Comparison of ENCODE assay signal across 16 cellular contexts in the genomic region with DNA sequence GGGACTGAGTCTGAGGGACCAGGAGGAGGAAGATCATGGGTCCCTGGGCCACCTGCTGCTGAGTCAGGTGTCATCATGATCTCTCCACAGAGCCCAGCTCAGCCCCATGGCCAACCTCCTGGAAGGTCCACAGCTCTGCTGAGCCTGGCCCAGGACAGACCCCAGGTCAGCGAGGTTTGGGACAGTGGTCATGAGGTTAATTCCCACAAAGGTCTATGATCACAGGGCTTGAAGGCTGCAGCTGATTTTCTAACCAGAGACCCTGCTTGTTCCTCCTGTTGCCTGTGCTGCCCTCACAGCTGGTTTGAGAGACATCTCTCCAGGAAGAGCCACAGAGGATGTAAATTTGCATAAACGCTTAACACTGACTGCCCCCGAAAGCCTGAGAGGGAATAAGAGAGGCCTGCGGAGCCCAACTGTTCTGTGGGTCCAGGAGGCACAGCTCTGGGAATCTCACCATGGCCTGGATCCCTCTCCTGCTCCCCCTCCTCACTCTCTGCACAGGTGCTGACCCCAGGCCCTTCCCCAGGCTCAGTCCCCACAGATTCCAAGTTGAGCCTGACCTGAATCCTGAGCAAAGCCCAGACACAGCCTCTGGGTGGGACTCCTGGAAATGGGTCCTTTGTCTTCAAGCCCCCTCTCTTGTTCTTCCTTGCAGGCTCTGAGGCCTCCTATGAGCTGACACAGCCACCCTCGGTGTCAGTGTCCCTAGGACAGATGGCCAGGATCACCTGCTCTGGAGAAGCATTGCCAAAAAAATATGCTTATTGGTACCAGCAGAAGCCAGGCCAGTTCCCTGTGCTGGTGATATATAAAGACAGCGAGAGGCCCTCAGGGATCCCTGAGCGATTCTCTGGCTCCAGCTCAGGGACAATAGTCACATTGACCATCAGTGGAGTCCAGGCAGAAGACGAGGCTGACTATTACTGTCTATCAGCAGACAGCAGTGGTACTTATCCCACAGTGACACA.
DNase-seq lines count a peak whose midpoint lies in the region; ATAC-seq, FAIRE-seq and TF ChIP-seq lines count a peak whose summit lies in the region.
"Had no signal": no experiment of that assay in that cellular context is flagged by ENCODE, and none has a peak within 500 bp of the region (broad histone marks: within the 10 kb centered on the region; RNA-seq: fewer than 3 reads in every experiment).

No MANE protein-coding gene starts in this region.

- no peak for TF ChIP-seq RAD21 in GM12878 (IDR thresholded peaks at IDR 0.05; ENCODE audit: insufficient read depth, low read depth, low read length)

- H2AFZ ChIP-seq in GM12878 (ENCODE audit: control insufficient read depth, low read depth, low read length), result no peak overlapping the region

- DNase-seq in activated CD4-positive, CD25-positive, alpha-beta regulatory T cell treated with anti-CD3 and anti-CD28 coated beads, Interleukin-2, amount 50 U/mL, for 72 hours, result peak; percentile 11
- no peak for DNase-seq in activated CD4-positive, CD25-positive, alpha-beta regulatory T cell (lab: John Stamatoyannopoulos, UW)
- DNase-seq in GM12878 (ENCODE audit: low read depth, low spot score) (no peak), vagina (ENCODE audit: extremely low spot score in 2 of 2) (peak; percentile 64 to 88), body of pancreas (no peak), NCI-H187 treated with DMSO at 0.1 percent for 48 hours (lab: John Stamatoyannopoulos, UW) (no peak)
- DNase-seq: NCI-H1048 had no signal

- no peaks in the 10 kb centered on the region for H3K79me2 ChIP-seq in GM12878 (ENCODE audit: control insufficient read depth, insufficient read depth, low read length)

- 14% methylated on average over 8 of the region's 8 CpGs for WGBS in GM12878 (ENCODE audit: insufficient coverage, insufficient replicate concordance, low lambda C conversion rate, missing lambda C conversion rate)
- WGBS in body of pancreas, 2 donors, result 52 to 65% methylated on average over 4 to 8 of the region's 8 CpGs

- H3K36me3 ChIP-seq in GM12878 (ENCODE audit: control insufficient read depth in 2 of 2, insufficient read depth in 2 of 2, low read length in 1 of 2) (no peaks in the 10 kb centered on the region), vagina (no peaks in the 10 kb centered on the region), body of pancreas (replicated peaks in 1 of 2; ENCODE audit: insufficient read depth in 1 of 2, low read depth in 2 of 2) (no peaks in the 10 kb centered on the region)
- H3K36me3 ChIP-seq: cardiac muscle cell, gastrocnemius medialis, neutrophil, stomach had no signal

- no peaks in the 10 kb centered on the region; the same call in 1 of the 2 replicates for H3K4me1 ChIP-seq in GM12878 (ENCODE audit: control insufficient read depth, insufficient read depth, low read length)
- H3K4me1 ChIP-seq in vagina, result no peaks in the 10 kb centered on the region
- H3K4me1 ChIP-seq in body of pancreas, result no peaks in the 10 kb centered on the region
- H3K4me1 ChIP-seq: gastrocnemius medialis, stomach had no signal

- POLR2A ChIA-PET in GM12878 (lab: Charles Lee), result interaction anchor here (2.0 kb wide), 1 partner anchor 26 kb away, joined by 6 read pairs; no protein-coding TSS in a partner anchor

- no peak overlapping the region for H3K4me3 ChIP-seq in GM12878
- no peak overlapping the region for H3K4me3 ChIP-seq in vagina
- H3K4me3 ChIP-seq in body of pancreas, result no peak overlapping the region
- H3K4me3 ChIP-seq: cardiac muscle cell, gastrocnemius medialis, SK-N-MC, stomach had no signal

- RAD21 ChIA-PET in GM12878 (lab: Charles Lee; ENCODE audit: unreplicated experiment), result interaction anchor here (0.8 to 4.4 kb wide), 7 partner anchors 26 to 80 kb away, joined by 3 to 32 read pairs (median 8); no protein-coding TSS in a partner anchor

- SMC1A ChIA-PET in GM12878 (lab: Charles Lee; ENCODE audit: uncharacterized antibody, unreplicated experiment), result interaction anchor here (0.6 to 2.9 kb wide), 7 partner anchors 26 to 207 kb away, joined by 3 to 40 read pairs (median 3); no protein-coding TSS in a partner anchor

- BruUV-seq in GM12878 (replicated peaks; lab: Mats Ljungman, UMichigan), result no TSS peak

- TF ChIP-seq EP300 in GM12878 (IDR thresholded peaks at IDR 0.05; ENCODE audit: borderline replicate concordance in 1 of 2, control insufficient read depth in 1 of 2, low read depth in 2 of 2, low read length in 2 of 2), result no peak

- in situ Hi-C loops in GM12878 (cut with MboI), result loop anchor here (5.0 kb wide), 1 partner anchor 35 kb away; no protein-coding TSS in a partner anchor

- TF ChIP-seq POLR2A in GM12878 (IDR thresholded peaks at IDR 0.05; ENCODE audit: low read depth, low read length) (no peak), vagina (IDR thresholded peaks at IDR 0.05) (no peak), body of pancreas (IDR thresholded peaks at IDR 0.05) (no peak)

- no peak overlapping the region for H3K4me2 ChIP-seq in GM12878 (ENCODE audit: control insufficient read depth, insufficient read depth)

- ATAC-seq in HG02678 (IDR thresholded peaks at IDR 0.05; ENCODE audit: unreplicated experiment), result peak; percentile 66
- ATAC-seq in GM12878, result peak; percentile 86
- ATAC-seq in body of pancreas, result no peak
- ATAC-seq in GM19351 (IDR thresholded peaks at IDR 0.05; ENCODE audit: unreplicated experiment), result no peak

- intact Hi-C loops in GM12878 (cut with micrococcal nuclease; ENCODE audit: unreplicated experiment), result loop anchor here (1.0 to 5.0 kb wide), 4 partner anchors 27 to 155 kb away; no protein-coding TSS in a partner anchor
- intact Hi-C loops in vagina (cut with DNase I), result no loop called here
- intact Hi-C loops in body of pancreas (cut with DNase I), result no loop called here

- H3K27ac ChIP-seq in GM12878 (ENCODE audit: control insufficient read depth, insufficient read depth) (no peak overlapping the region), vagina (no peak overlapping the region), body of pancreas (no peak overlapping the region)
- H3K27ac ChIP-seq: 22Rv1, cardiac muscle cell, gastrocnemius medialis, neutrophil, SK-N-MC, stomach, VCaP had no signal

- no peaks in the 10 kb centered on the region for H4K20me1 ChIP-seq in GM12878 (ENCODE audit: control insufficient read depth, insufficient read depth)

- no peak overlapping the region for H3K9ac ChIP-seq in GM12878 (ENCODE audit: control insufficient read depth, insufficient read depth, low read length)

- no peaks in the 10 kb centered on the region for H3K9me3 ChIP-seq in GM12878 (replicated peaks; ENCODE audit: control insufficient read depth, insufficient read depth, low read length)
- H3K9me3 ChIP-seq in vagina, result no peaks in the 10 kb centered on the region
- no peaks in the 10 kb centered on the region for H3K9me3 ChIP-seq in body of pancreas
- H3K9me3 ChIP-seq: gastrocnemius medialis, neutrophil, stomach had no signal

- FAIRE-seq in GM12878 (lab: Jason Lieb, UNC), result no peak

- H3K27me3 ChIP-seq in GM12878 (replicated peaks in 1 of 2; ENCODE audit: control insufficient read depth in 2 of 2, insufficient read depth in 2 of 2, low read length in 1 of 2) (no peaks in the 10 kb centered on the region), vagina (no peaks in the 10 kb centered on the region), body of pancreas (no peaks in the 10 kb centered on the region)
- H3K27me3 ChIP-seq: cardiac muscle cell had no signal

- no peak for TF ChIP-seq CTCF in GM12878 (IDR thresholded peaks at IDR 0.05 in 2 of 3, conservative IDR thresholded peaks at IDR 0.05 in 1 of 3; ENCODE audit: control insufficient read depth in 2 of 3, extremely low read depth in 1 of 3, insufficient read depth in 1 of 3, low read depth in 3 of 3, low read length in 3 of 3)
- no peak for TF ChIP-seq CTCF in vagina (IDR thresholded peaks at IDR 0.05)
- no peak for TF ChIP-seq CTCF in body of pancreas (IDR thresholded peaks at IDR 0.05)

- CTCF ChIA-PET in GM12878 (lab: Yijun Ruan, JAX), result interaction anchor here (0.8 to 6.9 kb wide), 12 partner anchors 9 to 213 kb away, joined by 3 to 115 read pairs (median 14); no protein-coding TSS in a partner anchor

TF ChIP-seq in GM12878, 131 proteins besides CTCF, POLR2A, EP300 and RAD21 (continues in another document):
- no peak for TF ChIP-seq SMAD1 (IDR thresholded peaks at IDR 0.05; ENCODE audit: low read depth, partially characterized antibody)
- no peak for TF ChIP-seq ZBTB33 (IDR thresholded peaks at IDR 0.05)
- TF ChIP-seq EZH2 (IDR thresholded peaks at IDR 0.05; ENCODE audit: borderline replicate concordance, control insufficient read depth, low read depth, low read length), result no peak
- TF ChIP-seq, protein P1, sequence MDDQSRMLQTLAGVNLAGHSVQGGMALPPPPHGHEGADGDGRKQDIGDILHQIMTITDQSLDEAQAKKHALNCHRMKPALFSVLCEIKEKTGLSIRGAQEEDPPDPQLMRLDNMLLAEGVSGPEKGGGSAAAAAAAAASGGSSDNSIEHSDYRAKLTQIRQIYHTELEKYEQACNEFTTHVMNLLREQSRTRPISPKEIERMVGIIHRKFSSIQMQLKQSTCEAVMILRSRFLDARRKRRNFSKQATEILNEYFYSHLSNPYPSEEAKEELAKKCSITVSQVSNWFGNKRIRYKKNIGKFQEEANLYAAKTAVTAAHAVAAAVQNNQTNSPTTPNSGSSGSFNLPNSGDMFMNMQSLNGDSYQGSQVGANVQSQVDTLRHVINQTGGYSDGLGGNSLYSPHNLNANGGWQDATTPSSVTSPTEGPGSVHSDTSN (IDR thresholded peaks at IDR 0.05; ENCODE audit: insufficient replicate concordance, low read depth, low read length), result peak; percentile 77

Comparison
In these comparisons a context has a peak if more than half of its experiments do, and no peak if none do; other contexts are left out.
1. DNase-seq: peak in activated CD4-positive, CD25-positive, alpha-beta regulatory T cell treated with anti-CD3 and anti-CD28 coated beads, Interleukin-2, amount 50 U/mL, for 72 hours (single experiment) and vagina (2 of 2); none in activated CD4-positive, CD25-positive, alpha-beta regulatory T cell (0 of 4), GM12878 (single experiment), body of pancreas (0 of 4) and NCI-H187 treated with DMSO at 0.1 percent for 48 hours (single experiment).
2. ATAC-seq: peak in HG02678 (single experiment) and GM12878 (single experiment); none in body of pancreas (single experiment) and GM19351 (single experiment).